Comparison of ENCODE assay signal across 9 cellular contexts in genomic region chr11:6635082-6635932, GRCh38. TPM values are rescaled to one million over a fixed set of nuclear protein-coding genes. Genes with fewer than 3 reads are reported as not detected.
A peak's percentile ranks its signal among the peaks of the same experiment; 100 is the strongest.
DNase-seq lines count a peak whose midpoint lies in the region; FAIRE-seq and TF ChIP-seq lines count a peak whose summit lies in the region.
"Had no signal": no experiment of that assay in that cellular context is flagged by ENCODE, and none has a peak within 500 bp of the region (broad histone marks: within the 10 kb centered on the region; RNA-seq: fewer than 3 reads in every experiment).

No MANE protein-coding gene starts in this region.

- no TSS peak for BruUV-seq in Caco-2 (replicated peaks; lab: Mats Ljungman, UMichigan)

- no peak for FAIRE-seq in frontal cortex (lab: Jason Lieb, UNC)

- no peaks in the 10 kb centered on the region; the same call in 1 of the 2 replicates for H3K27me3 ChIP-seq in Caco-2 (replicated peaks; ENCODE audit: control insufficient read depth, insufficient read depth, low read length)

- POLR2A ChIA-PET in Caco-2 (lab: Charles Lee) = interaction anchor here (0.6 to 1.0 kb wide), 3 partner anchors 24 to 48 kb away, joined by 3 to 7 read pairs (median 4); partner anchors contain the start of genes MRPL17 and TAF10

- no peak overlapping the region for H3K4me3 Mint-ChIP-seq in Caco-2 (ENCODE audit: unreplicated experiment)
- no peak overlapping the region for H3K4me3 Mint-ChIP-seq in activated CD4-positive, alpha-beta T cell treated with anti-CD3 and anti-CD28 coated beads, Interleukin-2, amount 10 ng/mL, durations not matched to agents 24 days and 14 days
- H3K4me3 Mint-ChIP-seq: memory B cell had no signal

- intact Hi-C loops in Caco-2 (cut with micrococcal nuclease; ENCODE audit: unreplicated experiment) = loop anchor here (1.0 kb wide), 1 partner anchor 23 kb away; the partner anchor contains the start of gene TAF10
- intact Hi-C loops in activated CD4-positive, alpha-beta T cell treated with anti-CD3 and anti-CD28 coated beads, Interleukin-2, amount 10 ng/mL, durations not matched to agents 24 days and 14 days (cut with micrococcal nuclease) = no loop called here

- H3K4me1 Mint-ChIP-seq in Caco-2 (ENCODE audit: low read depth, unreplicated experiment) = no peaks in the 10 kb centered on the region
- H3K4me1 Mint-ChIP-seq in activated CD4-positive, alpha-beta T cell treated with anti-CD3 and anti-CD28 coated beads, Interleukin-2, amount 10 ng/mL, durations not matched to agents 24 days and 14 days = peaks cover 6% of the 10 kb centered on the region

- peaks cover 16% of the 10 kb centered on the region for H3K4me1 ChIP-seq in Caco-2

- no peaks in the 10 kb centered on the region for H3K9me3 Mint-ChIP-seq in Caco-2 (ENCODE audit: unreplicated experiment)
- no peaks in the 10 kb centered on the region for H3K9me3 Mint-ChIP-seq in activated CD4-positive, alpha-beta T cell treated with anti-CD3 and anti-CD28 coated beads, Interleukin-2, amount 10 ng/mL, durations not matched to agents 24 days and 14 days
- H3K9me3 Mint-ChIP-seq: memory B cell had no signal

- CTCF ChIA-PET in Caco-2 (lab: Charles Lee) = interaction anchor here (0.8 kb wide), 1 partner anchor 32 kb away, joined by 3 read pairs; no protein-coding TSS in a partner anchor

- no peaks in the 10 kb centered on the region for H3K27me3 Mint-ChIP-seq in Caco-2 (ENCODE audit: insufficient read depth, unreplicated experiment)
- no peaks in the 10 kb centered on the region for H3K27me3 Mint-ChIP-seq in activated CD4-positive, alpha-beta T cell treated with anti-CD3 and anti-CD28 coated beads, Interleukin-2, amount 10 ng/mL, durations not matched to agents 24 days and 14 days
- H3K27me3 Mint-ChIP-seq: memory B cell had no signal

- H3K36me3 Mint-ChIP-seq in Caco-2 (ENCODE audit: insufficient read depth, unreplicated experiment) = no peaks in the 10 kb centered on the region
- no peaks in the 10 kb centered on the region for H3K36me3 Mint-ChIP-seq in activated CD4-positive, alpha-beta T cell treated with anti-CD3 and anti-CD28 coated beads, Interleukin-2, amount 10 ng/mL, durations not matched to agents 24 days and 14 days (ENCODE audit: low read depth)
- H3K36me3 Mint-ChIP-seq: memory B cell had no signal

- no peak for TF ChIP-seq CTCF in Caco-2 (IDR thresholded peaks at IDR 0.05; ENCODE audit: insufficient read depth in 1 of 2, low read depth in 1 of 2, low read length in 1 of 2, severe bottlenecking in 1 of 2, unreplicated experiment in 1 of 2)

- DNase-seq in Caco-2 (peak; percentile 22 to 67), RPMI7951 (ENCODE audit: low read depth) (peak; percentile 67), frontal cortex (ENCODE audit: low spot score in 2 of 2) (peak; percentile 62), nucleus accumbens (lab: John Stamatoyannopoulos, UW) (peak in 47 of 56 donors; percentile 14 to 84 (median 50)), NCI-H2029 treated with DMSO at 0.1 percent for 48 hours (lab: John Stamatoyannopoulos, UW) (no peak), glomerular visceral epithelial cell (ENCODE audit: extremely low spot score) (no peak)
- DNase-seq in activated CD4-positive, alpha-beta T cell treated with anti-CD3 and anti-CD28 coated beads, Interleukin-2, amount 10 ng/mL, durations not matched to agents 24 days and 14 days = no peak
- DNase-seq in NK-92 treated with Interleukin-12 subunit alpha and Interleukin-12 subunit beta, amount 100 ng/mL, for 24 hours (lab: John Stamatoyannopoulos, UW) = no peak

- no peak overlapping the region for H3K27ac Mint-ChIP-seq in Caco-2 (ENCODE audit: unreplicated experiment)
- H3K27ac Mint-ChIP-seq in activated CD4-positive, alpha-beta T cell treated with anti-CD3 and anti-CD28 coated beads, Interleukin-2, amount 10 ng/mL, durations not matched to agents 24 days and 14 days = no peak overlapping the region
- H3K27ac Mint-ChIP-seq: memory B cell had no signal

- no peaks in the 10 kb centered on the region for H3K36me3 ChIP-seq in Caco-2 (ENCODE audit: control insufficient read depth, insufficient read depth, low read length)

- no peak overlapping the region for H3K4me3 ChIP-seq in Caco-2 (ENCODE audit: low read depth, low read length)

- H3K9me3 ChIP-seq in Caco-2 = no peaks in the 10 kb centered on the region

RNA-seq across cellular contexts. Expression of gene TPP1, which starts 16.1 kb away (rescaled TPM):
- total RNA-seq in Caco-2 (2022) (61.7 TPM in 2 replicates), frontal cortex (3.3 TPM)
- total RNA-seq in RPMI7951 (2014; rRNA removed; shearing (Covaris generic)) = 20.3 and 22.6 TPM in 2 replicates
- total RNA-seq in activated CD4-positive, alpha-beta T cell treated with anti-CD3 and anti-CD28 coated beads, Interleukin-2, amount 10 ng/mL, durations not matched to agents 24 days and 14 days = 32.2 and 35.2 TPM in 2 replicates

RNA-seq across cellular contexts. Expression of gene DCHS1, which starts 20.3 kb away (rescaled TPM):
- total RNA-seq in Caco-2 (2022) (1.7 and 2.0 TPM in 2 replicates), frontal cortex (38.3 TPM)
- total RNA-seq in RPMI7951 (2014; rRNA removed; shearing (Covaris generic)) = 3.8 and 4.3 TPM in 2 replicates
- total RNA-seq in activated CD4-positive, alpha-beta T cell treated with anti-CD3 and anti-CD28 coated beads, Interleukin-2, amount 10 ng/mL, durations not matched to agents 24 days and 14 days = 0.35 and 0.36 TPM in 2 replicates

RNA-seq across cellular contexts. Expression of gene TAF10, which starts 23.3 kb away (rescaled TPM):
- total RNA-seq in Caco-2 (2022) = 142 and 143 TPM in 2 replicates
- 44.5 and 81.9 TPM in 2 replicates for total RNA-seq in RPMI7951 (2014; rRNA removed; shearing (Covaris generic))
- 10.2 TPM for total RNA-seq in frontal cortex
- total RNA-seq in activated CD4-positive, alpha-beta T cell treated with anti-CD3 and anti-CD28 coated beads, Interleukin-2, amount 10 ng/mL, durations not matched to agents 24 days and 14 days = 140 and 141 TPM in 2 replicates

RNA-seq across cellular contexts. Expression of gene ILK, which starts 31.7 kb away (rescaled TPM):
- 117 and 119 TPM in 2 replicates for total RNA-seq in Caco-2 (2022)
- 226 and 231 TPM in 2 replicates for total RNA-seq in RPMI7951 (2014; rRNA removed; shearing (Covaris generic))
- total RNA-seq in frontal cortex = 48.1 TPM
- total RNA-seq in activated CD4-positive, alpha-beta T cell treated with anti-CD3 and anti-CD28 coated beads, Interleukin-2, amount 10 ng/mL, durations not matched to agents 24 days and 14 days = 89.6 and 92.4 TPM in 2 replicates

RNA-seq across cellular contexts. Expression of gene RRP8, which starts 31.9 kb away (rescaled TPM):
- total RNA-seq in Caco-2 (2022) (20.0 and 21.0 TPM in 2 replicates), frontal cortex (11.4 TPM)
- total RNA-seq in RPMI7951 (2014; rRNA removed; shearing (Covaris generic)) = 14.0 and 20.7 TPM in 2 replicates
- 41.5 and 43.8 TPM in 2 replicates for total RNA-seq in activated CD4-positive, alpha-beta T cell treated with anti-CD3 and anti-CD28 coated beads, Interleukin-2, amount 10 ng/mL, durations not matched to agents 24 days and 14 days

Comparison
In these comparisons a context has a peak if more than half of its experiments do, and no peak if none do; other contexts are left out.
1. DNase-seq: peak in Caco-2 (2 of 2), RPMI7951 (single experiment), frontal cortex (2 of 2) and nucleus accumbens (47 of 56); none in activated CD4-positive, alpha-beta T cell treated with anti-CD3 and anti-CD28 coated beads, Interleukin-2, amount 10 ng/mL, durations not matched to agents 24 days and 14 days (single experiment), NK-92 treated with Interleukin-12 subunit alpha and Interleukin-12 subunit beta, amount 100 ng/mL, for 24 hours (single experiment), NCI-H2029 treated with DMSO at 0.1 percent for 48 hours (single experiment) and glomerular visceral epithelial cell (single experiment).